In genomic region chr15:58551764-58552504, GRCh38 we compare ENCODE assay signal across 8 cellular contexts.
DNase-seq lines count a peak whose midpoint lies in the region; ATAC-seq and TF ChIP-seq lines count a peak whose summit lies in the region.

No MANE protein-coding gene starts in this region.

- H3K27me3 Mint-ChIP-seq in stimulated activated memory B cell treated with anti-CD40 and anti-IgM and Interleukin-4, amounts not matched to agents 10 μg/mL and 1 μg/mL and 100 μg/mL, for 72 hours: peaks cover 41% of the 10 kb centered on the region

- H3K79me2 ChIP-seq in osteoblast (ENCODE audit: insufficient read depth, low read length): no peaks in the 10 kb centered on the region

- no peak for ATAC-seq in stimulated activated memory B cell treated with anti-CD40 and anti-IgM and Interleukin-4, amounts not matched to agents 10 μg/mL and 1 μg/mL and 100 μg/mL, for 72 hours
- ATAC-seq in HG02885 (IDR thresholded peaks at IDR 0.05; ENCODE audit: poor library complexity, unreplicated experiment): no peak
- ATAC-seq in HG03108 (IDR thresholded peaks at IDR 0.05; ENCODE audit: unreplicated experiment): no peak

- no peak overlapping the region for H3K4me3 Mint-ChIP-seq in stimulated activated memory B cell treated with anti-CD40 and anti-IgM and Interleukin-4, amounts not matched to agents 10 μg/mL and 1 μg/mL and 100 μg/mL, for 72 hours

- H3K36me3 ChIP-seq in SJSA1: no peaks in the 10 kb centered on the region
- no peaks in the 10 kb centered on the region for H3K36me3 ChIP-seq in osteoblast (ENCODE audit: insufficient read depth, low read length)

- no peak for TF ChIP-seq CTCF in osteoblast (IDR thresholded peaks at IDR 0.05; ENCODE audit: extremely low read depth, low read depth, low read length)

- H3K4me3 ChIP-seq in SJSA1: peak overlapping the region; percentile 27
- H3K4me3 ChIP-seq in osteoblast (ENCODE audit: insufficient read depth, low read length): peak overlapping the region; percentile 63

- peak overlapping the region; percentile 92 for H2AFZ ChIP-seq in osteoblast (ENCODE audit: low read length)

- no peaks in the 10 kb centered on the region for H3K9me3 Mint-ChIP-seq in stimulated activated memory B cell treated with anti-CD40 and anti-IgM and Interleukin-4, amounts not matched to agents 10 μg/mL and 1 μg/mL and 100 μg/mL, for 72 hours

- no peak overlapping the region for H3K27ac Mint-ChIP-seq in stimulated activated memory B cell treated with anti-CD40 and anti-IgM and Interleukin-4, amounts not matched to agents 10 μg/mL and 1 μg/mL and 100 μg/mL, for 72 hours

- H3K4me1 ChIP-seq in SJSA1 (replicated peaks): peaks cover 42% of the 10 kb centered on the region
- H3K4me1 ChIP-seq in osteoblast (ENCODE audit: insufficient read depth, low read length): peaks cover 30% of the 10 kb centered on the region

- H3K9me3 ChIP-seq in SJSA1 (replicated peaks): no peaks in the 10 kb centered on the region
- no peaks in the 10 kb centered on the region for H3K9me3 ChIP-seq in osteoblast (ENCODE audit: low read depth, low read length)

- H3K36me3 Mint-ChIP-seq in stimulated activated memory B cell treated with anti-CD40 and anti-IgM and Interleukin-4, amounts not matched to agents 10 μg/mL and 1 μg/mL and 100 μg/mL, for 72 hours: no peaks in the 10 kb centered on the region

- DNase-seq in ELF-1 (ENCODE audit: low read depth, low spot score) (peak; percentile 71), SJSA1 (ENCODE audit: low read depth in 1 of 2, low spot score in 2 of 2) (peak in 1 of 2 experiments; percentile 93), fibroblast of gingiva (ENCODE audit: low read depth) (peak; percentile 97), osteoblast (ENCODE audit: insufficient read length, low spot score, missing footprints) (peak; percentile 87), NCI-H2081 (lab: John Stamatoyannopoulos, UW) (no peak)

- peaks cover 3% of the 10 kb centered on the region for H4K20me1 ChIP-seq in osteoblast (ENCODE audit: insufficient read depth, low read length)

- peak overlapping the region; percentile 86 for H3K4me2 ChIP-seq in osteoblast (ENCODE audit: insufficient read depth, low read length)

- peaks cover 7% of the 10 kb centered on the region for H3K4me1 Mint-ChIP-seq in stimulated activated memory B cell treated with anti-CD40 and anti-IgM and Interleukin-4, amounts not matched to agents 10 μg/mL and 1 μg/mL and 100 μg/mL, for 72 hours

- H3K27ac ChIP-seq in SJSA1: peak overlapping the region; percentile 93
- H3K27ac ChIP-seq in osteoblast (ENCODE audit: low read depth, low read length): peak overlapping the region; percentile 83

- no peaks in the 10 kb centered on the region for H3K27me3 ChIP-seq in SJSA1 (replicated peaks)
- peaks cover 23% of the 10 kb centered on the region for H3K27me3 ChIP-seq in osteoblast (ENCODE audit: insufficient read depth, low read length)

Comparison
In these comparisons a context has a peak if more than half of its experiments do, and no peak if none do; other contexts are left out.
1. DNase-seq: peak in ELF-1 (single experiment), fibroblast of gingiva (single experiment) and osteoblast (single experiment); none in NCI-H2081 (0 of 2).